In genomic region chr12:68001486-68002466, GRCh38 we compare ENCODE assay signal across 10 cellular contexts. TPM values are rescaled to one million over a fixed set of nuclear protein-coding genes. Genes with fewer than 3 reads are reported as not detected.
DNase-seq lines count a peak whose midpoint lies in the region; FAIRE-seq and TF ChIP-seq lines count a peak whose summit lies in the region.
"Had no signal": no experiment of that assay in that cellular context is flagged by ENCODE, and none has a peak within 500 bp of the region (broad histone marks: within the 10 kb centered on the region; RNA-seq: fewer than 3 reads in every experiment).

No MANE protein-coding gene starts in this region.

- H3K9me3 ChIP-seq in AG04450 (ENCODE audit: control insufficient read depth, insufficient read depth, low read length), result no peaks in the 10 kb centered on the region
- H3K9me3 ChIP-seq in small intestine (ENCODE audit: control insufficient read depth, low read depth), result no peaks in the 10 kb centered on the region

- H3K27ac ChIP-seq in AG04450 (ENCODE audit: low read depth, low read length), result no peak overlapping the region
- no peak overlapping the region for H3K27ac ChIP-seq in small intestine (ENCODE audit: low read depth in 1 of 2, low read length in 1 of 2)

- H3K4me1 ChIP-seq in small intestine (ENCODE audit: control insufficient read depth in 2 of 2, insufficient read depth in 1 of 2, low read depth in 1 of 2, low read length in 1 of 2), result no peaks in the 10 kb centered on the region

- no peak for FAIRE-seq in small intestine (lab: Jason Lieb, UNC)
- FAIRE-seq in frontal cortex (lab: Jason Lieb, UNC), result no peak

- H3K36me3 ChIP-seq in small intestine (ENCODE audit: control insufficient read depth in 2 of 2, insufficient read depth in 2 of 2, low read length in 2 of 2), result no peaks in the 10 kb centered on the region

- DNase-seq in AG04450 (ENCODE audit: low read depth, low spot score) (no peak), GM12864 (ENCODE audit: low read depth) (no peak), NCI-H526 treated with DMSO at 0.1 percent for 48 hours (lab: John Stamatoyannopoulos, UW) (peak; percentile 25), fibroblast of gingiva (ENCODE audit: low read depth) (peak; percentile 18), inferior parietal cortex (ENCODE audit: extremely low spot score) (no peak), hypothalamus (lab: John Stamatoyannopoulos, UW) (no peak), small intestine (no peak), frontal cortex (ENCODE audit: low spot score in 2 of 2) (no peak)
- DNase-seq: activated effector memory CD4-positive, alpha-beta T cell treated with anti-CD3 and anti-CD28 coated beads, Interleukin-2, amount 50 U/mL, for 16 hours had no signal

- H3K4me3 ChIP-seq in AG04450 (ENCODE audit: low read depth, low read length), result no peak overlapping the region
- no peak overlapping the region for H3K4me3 ChIP-seq in GM12864 (ENCODE audit: low read depth, low read length)
- no peak overlapping the region for H3K4me3 ChIP-seq in small intestine (ENCODE audit: low read depth in 1 of 2, low read length in 2 of 2)

- CTCF ChIA-PET in AG04450 (lab: Charles Lee), result interaction anchor here (0.5 to 2.0 kb wide), 6 partner anchors 10 to 157 kb away, joined by 3 to 7 read pairs (median 4); no protein-coding TSS in a partner anchor

- H3K27me3 ChIP-seq in AG04450 (ENCODE audit: control insufficient read depth, insufficient read depth, low read length) (peaks cover 2% of the 10 kb centered on the region), small intestine (ENCODE audit: control insufficient read depth in 2 of 2, insufficient read depth in 2 of 2, low read length in 2 of 2) (no peaks in the 10 kb centered on the region)

- peak; percentile 43 for TF ChIP-seq CTCF in AG04450 (IDR thresholded peaks at IDR 0.05; ENCODE audit: low read depth, low read length)
- TF ChIP-seq CTCF in GM12864 (IDR thresholded peaks at IDR 0.05; ENCODE audit: low read depth, low read length, missing control alignments), result peak; percentile 47

- POLR2A ChIA-PET in AG04450 (lab: Yijun Ruan, JAX), result no interaction called here

- 75 to 82% (median 77%) methylated on average over 11 of the region's 11 CpGs for WGBS in small intestine, 3 donors

RNA-seq across cellular contexts. Expression of gene IFNG-AS1, which starts 12.5 kb away (rescaled TPM):
- polyA plus RNA-seq in AG04450 (2011; rRNA removed) (not detected in 2 replicates), small intestine (not detected)
- polyA minus RNA-seq in AG04450 (2011; rRNA and poly(A)+ RNA removed), result not detected in 2 replicates
- total RNA-seq in frontal cortex, result not detected
- total RNA-seq: lung microvascular endothelial cell had no signal

Comparison
In these comparisons a context has a peak if more than half of its experiments do, and no peak if none do; other contexts are left out.
1. DNase-seq: peak in NCI-H526 treated with DMSO at 0.1 percent for 48 hours (single experiment) and fibroblast of gingiva (single experiment); none in AG04450 (single experiment), GM12864 (single experiment), inferior parietal cortex (single experiment), hypothalamus (0 of 51), small intestine (single experiment) and frontal cortex (0 of 2).